32 cellular contexts compared by ENCODE assay signal in genomic region chr9:13750639-13751038, GRCh38.
DNase-seq lines count a peak whose midpoint lies in the region; ATAC-seq, FAIRE-seq and TF ChIP-seq lines count a peak whose summit lies in the region.
"Had no signal": no experiment of that assay in that cellular context is flagged by ENCODE, and none has a peak within 500 bp of the region (broad histone marks: within the 10 kb centered on the region; RNA-seq: fewer than 3 reads in every experiment).

No MANE protein-coding gene starts in this region.

- peak overlapping the region; percentile 11; the same call in 1 of the 2 replicates for H3K4me2 ChIP-seq in SK-N-SH
- peak overlapping the region; percentile 46 for H3K4me2 ChIP-seq in astrocyte (ENCODE audit: low read length)
- H3K4me2 ChIP-seq: A549 had no signal

- H3K27me3 Mint-ChIP-seq in astrocyte (ENCODE audit: low read depth, unreplicated experiment) (no peaks in the 10 kb centered on the region), HFFc6 (ENCODE audit: insufficient read depth) (no peaks in the 10 kb centered on the region)
- H3K27me3 Mint-ChIP-seq: activated CD4-positive, alpha-beta T cell treated with anti-CD3 and anti-CD28 coated beads for 36 hours; activated T-cell treated with anti-CD3 and anti-CD28 coated beads, Interleukin-2, amount 50 U/mL, for 24 hours; B cell; naive B cell had no signal

- CTCF ChIA-PET in SK-N-SH (lab: Yijun Ruan, JAX) = no interaction called here

- no peak for FAIRE-seq in astrocyte (lab: Jason Lieb, UNC)
- FAIRE-seq: A549, GM12892, HepG2 had no signal

- H4K20me1 ChIP-seq in SK-N-SH (ENCODE audit: insufficient read depth) (no peaks in the 10 kb centered on the region), astrocyte (ENCODE audit: insufficient read depth, low read length) (no peaks in the 10 kb centered on the region)

- no peaks in the 10 kb centered on the region for H3K9me3 ChIP-seq in SK-N-SH
- H3K9me3 ChIP-seq in astrocyte (ENCODE audit: insufficient read depth, low read depth, low read length) = no peaks in the 10 kb centered on the region
- H3K9me3 ChIP-seq: A549, Peyer's patch, SJCRH30, upper lobe of right lung had no signal

- no peak for TF ChIP-seq RAD21 in SK-N-SH (IDR thresholded peaks at IDR 0.05; ENCODE audit: low read length)

- H3K9ac ChIP-seq in SK-N-SH = no peak overlapping the region
- H3K9ac ChIP-seq in astrocyte (ENCODE audit: low read length) = peak overlapping the region; percentile 51

- H3K79me2 ChIP-seq in SK-N-SH (ENCODE audit: insufficient read depth) (no peaks in the 10 kb centered on the region), astrocyte (ENCODE audit: insufficient read depth, low read length) (no peaks in the 10 kb centered on the region)

- H3F3A ChIP-seq in SK-N-SH (replicated peaks; ENCODE audit: insufficient read depth) = peaks cover 6% of the 10 kb centered on the region

- H2AFZ ChIP-seq in SK-N-SH (ENCODE audit: low read depth) (no peak overlapping the region), astrocyte (ENCODE audit: low read depth, low read length) (no peak overlapping the region)

- H3K36me3 Mint-ChIP-seq in astrocyte (ENCODE audit: low read depth, unreplicated experiment) (no peaks in the 10 kb centered on the region), HFFc6 (ENCODE audit: low read depth) (0 out of 2 replicates have a peak, but pooled peaks cover 5% of the 10 kb centered on the region)
- H3K36me3 Mint-ChIP-seq: naive B cell; stimulated activated effector memory CD8-positive, alpha-beta T cell treated with anti-CD3 and anti-CD28 coated beads, Interleukin-12 subunit alpha, Interleukin-12 subunit beta, amount 100 ng/mL, for 72 hours had no signal

- H3K4me3 ChIP-seq in SK-N-SH (ENCODE audit: low read depth in 2 of 2, low read length in 1 of 2) = no peak overlapping the region
- H3K4me3 ChIP-seq in astrocyte (ENCODE audit: insufficient read depth, low read depth, low read length) = no peak overlapping the region
- H3K4me3 ChIP-seq: A549, left ventricle myocardium inferior, Peyer's patch, SJCRH30, upper lobe of right lung had no signal

- H3K27me3 ChIP-seq in SK-N-SH (ENCODE audit: insufficient read depth) = no peaks in the 10 kb centered on the region
- H3K27me3 ChIP-seq in astrocyte (ENCODE audit: insufficient read depth, low read length) = no peaks in the 10 kb centered on the region
- H3K27me3 ChIP-seq: brain microvascular endothelial cell, foreskin keratinocyte, Peyer's patch, SJCRH30, upper lobe of right lung had no signal

- no peak for DNase-seq in SK-N-SH
- peak; percentile 92 to 98 for DNase-seq in NCI-H524 (lab: John Stamatoyannopoulos, UW)
- no peak for DNase-seq in astrocyte (ENCODE audit: low read depth)
- DNase-seq in activated naive CD4-positive, alpha-beta T cell treated with Interleukin-2 at 50 U/mL for 16 hours = no peak
- DNase-seq in HFFc6 = no peak
- no peak for DNase-seq in HUDEP-2 (lab: John Stamatoyannopoulos, UW; ENCODE audit: unreplicated experiment in 76 of 76)
- DNase-seq: activated CD4-positive, alpha-beta T cell treated with anti-CD3 and anti-CD28 coated beads for 36 hours; activated gamma-delta T cell treated with Interleukin-2 at 50 U/mL for 16 hours; activated T-cell treated with anti-CD3 and anti-CD28 coated beads, Interleukin-2, amount 50 U/mL, for 24 hours; effector CD4-positive, alpha-beta T cell; Kasumi-1; left ventricle myocardium inferior; naive B cell; NCI-H1048; NK-92 treated with Interleukin-12 subunit alpha and Interleukin-12 subunit beta, amount 100 ng/mL, for 24 hours; occipital lobe; Peyer's patch; retina; SJCRH30; stimulated activated CD4-positive, alpha-beta T cell treated with anti-CD3 and anti-CD28 coated beads, Interleukin-2, amount 100 ng/mL, for 48 hours; upper lobe of right lung had no signal

- no peak overlapping the region for H3K27ac Mint-ChIP-seq in astrocyte (ENCODE audit: unreplicated experiment)
- H3K27ac Mint-ChIP-seq in HFFc6 = no peak overlapping the region
- H3K27ac Mint-ChIP-seq: activated CD4-positive, alpha-beta T cell treated with anti-CD3 and anti-CD28 coated beads for 36 hours; activated T-cell treated with anti-CD3 and anti-CD28 coated beads, Interleukin-2, amount 50 U/mL, for 24 hours; B cell; naive B cell; stimulated activated effector memory CD8-positive, alpha-beta T cell treated with anti-CD3 and anti-CD28 coated beads, Interleukin-12 subunit alpha, Interleukin-12 subunit beta, amount 100 ng/mL, for 72 hours; T-helper 1 cell treated with Interleukin-12 subunit alpha and Interleukin-12 subunit beta and Interleukin-4 antibody, amounts not matched to agents 30 μg/mL and 1 μg/mL, for 36 hours had no signal

- POLR2A ChIA-PET in SK-N-SH (lab: Yijun Ruan, JAX) = no interaction called here

- H3K9me3 Mint-ChIP-seq in astrocyte (ENCODE audit: unreplicated experiment) (no peaks in the 10 kb centered on the region), HFFc6 (peaks cover 12% of the 10 kb centered on the region; the same call in 1 of the 2 replicates)

- no peak for TF ChIP-seq CTCF in SK-N-SH (IDR thresholded peaks at IDR 0.05)
- no peak for TF ChIP-seq CTCF in astrocyte (IDR thresholded peaks at IDR 0.05; ENCODE audit: insufficient read depth, low read depth, low read length)
- no peak for TF ChIP-seq CTCF in HFFc6 (IDR thresholded peaks at IDR 0.05)

- no peaks in the 10 kb centered on the region for H3K9me2 ChIP-seq in SK-N-SH

- H3K4me1 ChIP-seq in SK-N-SH (ENCODE audit: control insufficient read depth in 1 of 2, insufficient read depth in 2 of 2, low read depth in 1 of 2, low read length in 1 of 2) (no peaks in the 10 kb centered on the region; a peak in 2 of 4 replicates), astrocyte (ENCODE audit: insufficient read depth, low read length) (peaks cover 13% of the 10 kb centered on the region)
- H3K4me1 ChIP-seq: A549, left ventricle myocardium inferior, Peyer's patch, SJCRH30, upper lobe of right lung had no signal

- 84% methylated on average over 3 of the region's 3 CpGs for WGBS in SK-N-SH (ENCODE audit: low lambda C conversion rate)

- TF ChIP-seq EP300 in SK-N-SH (IDR thresholded peaks at IDR 0.05; ENCODE audit: borderline replicate concordance in 1 of 2, low read depth in 1 of 2, low read length in 1 of 2) = no peak

- H3K27ac ChIP-seq in SK-N-SH (ENCODE audit: low read depth in 2 of 2, low read length in 1 of 2) (no peak overlapping the region), astrocyte (ENCODE audit: low read depth, low read length) (peak overlapping the region; percentile 77)
- H3K27ac ChIP-seq: A549, brain microvascular endothelial cell, foreskin keratinocyte, HL-60, left ventricle myocardium inferior, Peyer's patch, SJCRH30, upper lobe of right lung had no signal

- H3K36me3 ChIP-seq in SK-N-SH (replicated peaks in 1 of 2; ENCODE audit: control insufficient read depth in 1 of 2, insufficient read depth in 2 of 2, low read length in 1 of 2) (no peaks in the 10 kb centered on the region), astrocyte (ENCODE audit: insufficient read depth, low read length) (no peaks in the 10 kb centered on the region)
- H3K36me3 ChIP-seq: brain microvascular endothelial cell, left ventricle myocardium inferior, Peyer's patch, SJCRH30, upper lobe of right lung had no signal

- H3K4me1 Mint-ChIP-seq in astrocyte (ENCODE audit: low read depth, unreplicated experiment) (peaks cover 17% of the 10 kb centered on the region), HFFc6 (ENCODE audit: low read depth) (peaks cover 32% of the 10 kb centered on the region)
- H3K4me1 Mint-ChIP-seq: activated CD4-positive, alpha-beta T cell treated with anti-CD3 and anti-CD28 coated beads for 36 hours; B cell; naive B cell; stimulated activated effector memory CD8-positive, alpha-beta T cell treated with anti-CD3 and anti-CD28 coated beads, Interleukin-12 subunit alpha, Interleukin-12 subunit beta, amount 100 ng/mL, for 72 hours had no signal

- ATAC-seq in SK-N-SH treated with all-trans-retinoic acid at 6 μM for 48 hours (no peak), GM18870 (IDR thresholded peaks at IDR 0.05; ENCODE audit: unreplicated experiment) (no peak)
- ATAC-seq: A549; activated CD4-positive, alpha-beta T cell treated with anti-CD3 and anti-CD28 coated beads for 36 hours; HepG2; stimulated activated effector memory CD8-positive, alpha-beta T cell treated with anti-CD3 and anti-CD28 coated beads, Interleukin-12 subunit alpha, Interleukin-12 subunit beta, amount 100 ng/mL, for 72 hours; upper lobe of right lung had no signal

- H3K4me3 Mint-ChIP-seq in astrocyte (ENCODE audit: unreplicated experiment) (no peak overlapping the region), HFFc6 (no peak overlapping the region; the same call in 1 of the 2 replicates)
- H3K4me3 Mint-ChIP-seq: activated CD4-positive, alpha-beta T cell treated with anti-CD3 and anti-CD28 coated beads for 36 hours; activated T-cell treated with anti-CD3 and anti-CD28 coated beads, Interleukin-2, amount 50 U/mL, for 24 hours; B cell; naive B cell; stimulated activated effector memory CD8-positive, alpha-beta T cell treated with anti-CD3 and anti-CD28 coated beads, Interleukin-12 subunit alpha, Interleukin-12 subunit beta, amount 100 ng/mL, for 72 hours; T-helper 1 cell treated with Interleukin-12 subunit alpha and Interleukin-12 subunit beta and Interleukin-4 antibody, amounts not matched to agents 30 μg/mL and 1 μg/mL, for 36 hours had no signal

TF ChIP-seq in SK-N-SH, 30 proteins besides CTCF, POLR2A, EP300 and RAD21 (continues in another document):
- TF ChIP-seq JUND (IDR thresholded peaks at IDR 0.05) = no peak
- no peak for TF ChIP-seq USF1 (IDR thresholded peaks at IDR 0.05; ENCODE audit: borderline replicate concordance, low read depth)
- no peak for TF ChIP-seq NRF1 (IDR thresholded peaks at IDR 0.05; ENCODE audit: low read depth, low read length)
- no peak for TF ChIP-seq FOXM1 (IDR thresholded peaks at IDR 0.05; ENCODE audit: low read depth)

TF ChIP-seq in SK-N-SH treated with all-trans-retinoic acid at 6 μM for 48 hours, 23 proteins besides CTCF, POLR2A, EP300 and RAD21:
- TF ChIP-seq ZNF565 (CRISPR knock-in tag; conservative IDR thresholded peaks at IDR 0.05; ENCODE audit: low read depth) = no peak
- TF ChIP-seq ESRRG (CRISPR knock-in tag; IDR thresholded peaks at IDR 0.05) = no peak

Comparison
In these comparisons a context has a peak if more than half of its experiments do, and no peak if none do; other contexts are left out.
1. DNase-seq: peak in NCI-H524 (2 of 2); none in SK-N-SH (single experiment), astrocyte (single experiment), activated naive CD4-positive, alpha-beta T cell treated with Interleukin-2 at 50 U/mL for 16 hours (single experiment), HFFc6 (single experiment) and HUDEP-2 (0 of 76).